ENCODE assay signal across 8 cellular contexts in genomic region chr11:129881570-129882170, GRCh38. TPM values are rescaled to one million over a fixed set of nuclear protein-coding genes. Genes with fewer than 3 reads are reported as not detected.
DNase-seq lines count a peak whose midpoint lies in the region; ATAC-seq, FAIRE-seq and TF ChIP-seq lines count a peak whose summit lies in the region.

No MANE protein-coding gene starts in this region.

- TF ChIP-seq POLR2A in endothelial cell of umbilical vein (IDR thresholded peaks at IDR 0.05; ENCODE audit: low read depth, low read length): no peak
- no peak for TF ChIP-seq POLR2A in gastrocnemius medialis (IDR thresholded peaks at IDR 0.05)

- H3K4me3 Mint-ChIP-seq in activated CD4-positive, alpha-beta T cell treated with anti-CD3 and anti-CD28 coated beads, Interleukin-2, amount 10 ng/mL, durations not matched to agents 24 days and 14 days: no peak overlapping the region

- no peaks in the 10 kb centered on the region for H3K4me1 ChIP-seq in endothelial cell of umbilical vein (ENCODE audit: control insufficient read depth, extremely low read depth, insufficient read depth, low read length)
- no peaks in the 10 kb centered on the region for H3K4me1 ChIP-seq in gastrocnemius medialis

- H3K9me3 Mint-ChIP-seq in activated CD4-positive, alpha-beta T cell treated with anti-CD3 and anti-CD28 coated beads, Interleukin-2, amount 10 ng/mL, durations not matched to agents 24 days and 14 days: no peaks in the 10 kb centered on the region

- TF ChIP-seq CTCF in AG10803 (conservative IDR thresholded peaks at IDR 0.05; ENCODE audit: low read length) (peak; percentile 60), GM13976 (IDR thresholded peaks at IDR 0.05; ENCODE audit: borderline replicate concordance, control extremely low read depth, extremely low read depth, insufficient read depth, missing control alignments) (peak; percentile 25), endothelial cell of umbilical vein (IDR thresholded peaks at IDR 0.05; ENCODE audit: extremely low read depth in 1 of 2, insufficient read depth in 1 of 2, low read depth in 1 of 2, low read length in 2 of 2) (peak; percentile 59 to 68), retinal pigment epithelial cell (conservative IDR thresholded peaks at IDR 0.05; ENCODE audit: low read depth, low read length) (peak; percentile 74), gastrocnemius medialis (IDR thresholded peaks at IDR 0.05 in 4 of 5, conservative IDR thresholded peaks at IDR 0.05 in 1 of 5) (no peak)

- POLR2A ChIA-PET in endothelial cell of umbilical vein (lab: Charles Lee): interaction anchor here (1.2 kb wide), 1 partner anchor 250 kb away, joined by 3 read pairs; no protein-coding TSS in a partner anchor

- no peaks in the 10 kb centered on the region for H3K9me1 ChIP-seq in endothelial cell of umbilical vein (replicated peaks; ENCODE audit: control insufficient read depth, extremely low read depth, insufficient read depth, low read length)

- H3K36me3 ChIP-seq in endothelial cell of umbilical vein (ENCODE audit: control insufficient read depth in 2 of 2, extremely low read depth in 1 of 2, insufficient read depth in 2 of 2, low read length in 2 of 2) (peaks cover 35 to 53% of the 10 kb centered on the region in 2 experiments), gastrocnemius medialis (peaks cover 3 to 99% of the 10 kb centered on the region in 2 donors)

- in situ Hi-C loops in GM13976 (cut with MboI; ENCODE audit: low sequenced_read_pairs, unreplicated experiment): no loop called here
- in situ Hi-C loops in gastrocnemius medialis (cut with MboI; ENCODE audit: low sequenced_read_pairs in 4 of 4): loop anchor here (25.0 kb wide), 1 partner anchor 1031 kb away; the partner anchor contains the start of gene SNX19 (in 4 of the 4)

- no peak overlapping the region for H3K9ac ChIP-seq in endothelial cell of umbilical vein (replicated peaks; ENCODE audit: extremely low read depth, insufficient read depth, low read length)

- DNase-seq in AG10803 (ENCODE audit: low read depth) (peak; percentile 17), GM13976 (ENCODE audit: low spot score) (peak; percentile 50), HuH-7.5 (ENCODE audit: low spot score) (peak; percentile 41), endothelial cell of umbilical vein (ENCODE audit: low read depth, low spot score) (peak; percentile 41), retinal pigment epithelial cell (ENCODE audit: low read depth) (no peak), gastrocnemius medialis (no peak), DMS153 (lab: John Stamatoyannopoulos, UW) (no peak)
- peak; percentile 83 for DNase-seq in activated CD4-positive, alpha-beta T cell treated with anti-CD3 and anti-CD28 coated beads, Interleukin-2, amount 10 ng/mL, durations not matched to agents 24 days and 14 days

- H2AFZ ChIP-seq in endothelial cell of umbilical vein (ENCODE audit: low read depth, low read length): no peak overlapping the region

- no TSS peak for BruUV-seq in endothelial cell of umbilical vein (replicated peaks; lab: Mats Ljungman, UMichigan)

- H3K79me2 ChIP-seq in endothelial cell of umbilical vein (ENCODE audit: control insufficient read depth, insufficient read depth, low read length): no peaks in the 10 kb centered on the region

- no peak for ATAC-seq in gastrocnemius medialis

- H3K36me3 Mint-ChIP-seq in activated CD4-positive, alpha-beta T cell treated with anti-CD3 and anti-CD28 coated beads, Interleukin-2, amount 10 ng/mL, durations not matched to agents 24 days and 14 days (ENCODE audit: low read depth): peaks cover 81% of the 10 kb centered on the region

- dilution Hi-C loops in endothelial cell of umbilical vein (cut with MboI; ENCODE audit: extremely low pct_ligation_motif_present, low sequenced_read_pairs): no loop called here

- H4K20me1 ChIP-seq in endothelial cell of umbilical vein (replicated peaks; ENCODE audit: control insufficient read depth, extremely low read depth, insufficient read depth, low read length): no peaks in the 10 kb centered on the region

- H3K4me1 Mint-ChIP-seq in activated CD4-positive, alpha-beta T cell treated with anti-CD3 and anti-CD28 coated beads, Interleukin-2, amount 10 ng/mL, durations not matched to agents 24 days and 14 days: no peaks in the 10 kb centered on the region

- H3K27ac ChIP-seq in endothelial cell of umbilical vein (ENCODE audit: insufficient read depth, low read depth, low read length) (no peak overlapping the region), gastrocnemius medialis (no peak overlapping the region)

- intact Hi-C loops in activated CD4-positive, alpha-beta T cell treated with anti-CD3 and anti-CD28 coated beads, Interleukin-2, amount 10 ng/mL, durations not matched to agents 24 days and 14 days (cut with micrococcal nuclease): no loop called here
- intact Hi-C loops in endothelial cell of umbilical vein (cut with micrococcal nuclease): loop anchor here (1.0 kb wide), 1 partner anchor 251 kb away; no protein-coding TSS in a partner anchor
- intact Hi-C loops in gastrocnemius medialis (cut with DNase I; ENCODE audit: low total_unique reads): no loop called here

- no peak overlapping the region for H3K27ac Mint-ChIP-seq in activated CD4-positive, alpha-beta T cell treated with anti-CD3 and anti-CD28 coated beads, Interleukin-2, amount 10 ng/mL, durations not matched to agents 24 days and 14 days

- CTCF ChIA-PET in endothelial cell of umbilical vein (lab: Charles Lee): interaction anchor here (0.6 to 2.4 kb wide), 15 partner anchors 9 to 546 kb away, joined by 3 to 48 read pairs (median 4); partner anchors contain the start of genes ADAMTS8 and NFRKB

- H3K27me3 Mint-ChIP-seq in activated CD4-positive, alpha-beta T cell treated with anti-CD3 and anti-CD28 coated beads, Interleukin-2, amount 10 ng/mL, durations not matched to agents 24 days and 14 days: no peaks in the 10 kb centered on the region

- FAIRE-seq in endothelial cell of umbilical vein (lab: Jason Lieb, UNC): peak; percentile 73

- no peaks in the 10 kb centered on the region for H3K9me3 ChIP-seq in endothelial cell of umbilical vein (replicated peaks; ENCODE audit: control insufficient read depth, insufficient read depth, low read length)
- no peaks in the 10 kb centered on the region for H3K9me3 ChIP-seq in gastrocnemius medialis

- no peak overlapping the region for H3K4me2 ChIP-seq in endothelial cell of umbilical vein (ENCODE audit: insufficient read depth, low read length)

- no peak overlapping the region for H3K4me3 ChIP-seq in AG10803 (ENCODE audit: low read length)
- H3K4me3 ChIP-seq in endothelial cell of umbilical vein (replicated peaks in 1 of 3; ENCODE audit: insufficient read depth in 1 of 3, low read depth in 1 of 3, low read length in 3 of 3): no peak overlapping the region
- H3K4me3 ChIP-seq in retinal pigment epithelial cell (ENCODE audit: low read length): no peak overlapping the region
- H3K4me3 ChIP-seq in gastrocnemius medialis: no peak overlapping the region

- H3K27me3 ChIP-seq in endothelial cell of umbilical vein (ENCODE audit: control insufficient read depth in 2 of 2, insufficient read depth in 2 of 2, low read length in 2 of 2): no peaks in the 10 kb centered on the region
- no peaks in the 10 kb centered on the region for H3K27me3 ChIP-seq in gastrocnemius medialis

TF ChIP-seq in endothelial cell of umbilical vein, 7 proteins besides CTCF, POLR2A, EP300 and RAD21:
- TF ChIP-seq JUN (IDR thresholded peaks at IDR 0.05; ENCODE audit: borderline replicate concordance, insufficient read depth, insufficient read length, low read depth): no peak
- TF ChIP-seq POLR2AphosphoS5 (IDR thresholded peaks at IDR 0.05; ENCODE audit: insufficient read depth, low read depth, low read length): no peak
- TF ChIP-seq EZH2 (IDR thresholded peaks at IDR 0.05; ENCODE audit: borderline replicate concordance, low read depth, low read length, severe bottlenecking): no peak
- no peak for TF ChIP-seq GATA2 (IDR thresholded peaks at IDR 0.05; ENCODE audit: insufficient read depth, insufficient read length, low read depth, low read length)
- no peak for TF ChIP-seq MAX (IDR thresholded peaks at IDR 0.05; ENCODE audit: insufficient read depth, insufficient read length)
- TF ChIP-seq FOS (IDR thresholded peaks at IDR 0.05; ENCODE audit: borderline replicate concordance, insufficient read depth, low read length): no peak
- no peak for TF ChIP-seq MYC (IDR thresholded peaks at IDR 0.05; ENCODE audit: low read depth, low read length)

RNA-seq across cellular contexts. Expression of gene NFRKB, which starts 13.7 kb away (rescaled TPM):
- total RNA-seq in activated CD4-positive, alpha-beta T cell treated with anti-CD3 and anti-CD28 coated beads, Interleukin-2, amount 10 ng/mL, durations not matched to agents 24 days and 14 days: 45.5 and 52.2 TPM in 2 replicates
- 30.1 and 30.6 TPM in 2 replicates for total RNA-seq in endothelial cell of umbilical vein
- polyA plus RNA-seq in endothelial cell of umbilical vein: 20.0 and 21.7 TPM in 2 replicates
- 17.6 and 17.9 TPM in 2 replicates for polyA plus RNA-seq in endothelial cell of umbilical vein (2011; cell fraction: cytosol; rRNA removed)
- 66.5 and 71.4 TPM in 2 replicates for polyA plus RNA-seq in endothelial cell of umbilical vein (2011; cell fraction: nucleus; rRNA removed)
- 21.4 and 23.0 TPM in 2 replicates for polyA plus RNA-seq in endothelial cell of umbilical vein (2012)
- 25.7 and 26.6 TPM in 2 replicates for polyA minus RNA-seq in endothelial cell of umbilical vein
- polyA minus RNA-seq in endothelial cell of umbilical vein (2011; cell fraction: cytosol; rRNA and poly(A)+ RNA removed): 11.0 TPM
- polyA minus RNA-seq in endothelial cell of umbilical vein (2011; cell fraction: nucleus; rRNA and poly(A)+ RNA removed): 22.6 and 29.7 TPM in 2 replicates
- 10 to 100 TPM; 22.5 to 34.3 (median 23.4) TPM for total RNA-seq in gastrocnemius medialis

Comparison
In these comparisons a context has a peak if more than half of its experiments do, and no peak if none do; other contexts are left out.
1. DNase-seq: peak in AG10803 (single experiment), GM13976 (single experiment), HuH-7.5 (single experiment), activated CD4-positive, alpha-beta T cell treated with anti-CD3 and anti-CD28 coated beads, Interleukin-2, amount 10 ng/mL, durations not matched to agents 24 days and 14 days (single experiment) and endothelial cell of umbilical vein (single experiment); none in retinal pigment epithelial cell (single experiment), gastrocnemius medialis (0 of 2) and DMS153 (single experiment).
2. CTCF ChIP-seq: peak in AG10803 (single experiment), GM13976 (single experiment), endothelial cell of umbilical vein (2 of 2) and retinal pigment epithelial cell (single experiment); none in gastrocnemius medialis (0 of 5).